In genomic region chr17:76569607-76570279, GRCh38 we compare ENCODE assay signal across 12 cellular contexts. TPM values are rescaled to one million over a fixed set of nuclear protein-coding genes. Genes with fewer than 3 reads are reported as not detected.
DNase-seq lines count a peak whose midpoint lies in the region; ATAC-seq, FAIRE-seq and TF ChIP-seq lines count a peak whose summit lies in the region.
"Had no signal": no experiment of that assay in that cellular context is flagged by ENCODE, and none has a peak within 500 bp of the region (broad histone marks: within the 10 kb centered on the region; RNA-seq: fewer than 3 reads in every experiment).

No MANE protein-coding gene starts in this region.

- peak overlapping the region; percentile 52 for H3K27ac Mint-ChIP-seq in Caco-2 (ENCODE audit: unreplicated experiment)
- no peak overlapping the region for H3K27ac Mint-ChIP-seq in naive thymus-derived CD4-positive, alpha-beta T cell
- no peak overlapping the region for H3K27ac Mint-ChIP-seq in activated CD8-positive, alpha-beta T cell treated with anti-CD3 and anti-CD28 coated beads for 36 hours

- peaks cover 20% of the 10 kb centered on the region for H3K4me1 ChIP-seq in Caco-2
- H3K4me1 ChIP-seq in SJCRH30, result peaks cover 7% of the 10 kb centered on the region
- peaks cover 34% of the 10 kb centered on the region for H3K4me1 ChIP-seq in left ventricle myocardium inferior
- peaks cover 0 to 11% (median 9%) of the 10 kb centered on the region in 3 donors for H3K4me1 ChIP-seq in pancreas
- H3K4me1 ChIP-seq in naive thymus-derived CD4-positive, alpha-beta T cell (ENCODE audit: control insufficient read depth in 2 of 2, insufficient read depth in 2 of 2, low read length in 2 of 2), result no peaks in the 10 kb centered on the region

- ATAC-seq in pancreas (peak; percentile 59 to 84 (median 78)), HG02970 (IDR thresholded peaks at IDR 0.05; ENCODE audit: low FRiP score, unreplicated experiment) (no peak)
- no peak for ATAC-seq in naive thymus-derived CD4-positive, alpha-beta T cell
- no peak for ATAC-seq in activated CD8-positive, alpha-beta T cell treated with anti-CD3 and anti-CD28 coated beads for 36 hours

- H3K27me3 Mint-ChIP-seq in Caco-2 (ENCODE audit: insufficient read depth, unreplicated experiment), result no peaks in the 10 kb centered on the region
- peaks cover 0 to 5% (median 0%) of the 10 kb centered on the region in 5 donors for H3K27me3 Mint-ChIP-seq in naive thymus-derived CD4-positive, alpha-beta T cell
- no peaks in the 10 kb centered on the region for H3K27me3 Mint-ChIP-seq in activated CD8-positive, alpha-beta T cell treated with anti-CD3 and anti-CD28 coated beads for 36 hours

- DNase-seq in Caco-2 (no peak), SJCRH30 (peak; percentile 44 to 64), left ventricle myocardium inferior (peak; percentile 46), pancreas (peak; percentile 62 to 85 (median 73)), LoVo (ENCODE audit: low spot score) (no peak)
- DNase-seq in naive thymus-derived CD4-positive, alpha-beta T cell, result no peak
- DNase-seq in activated CD8-positive, alpha-beta T cell treated with anti-CD3 and anti-CD28 coated beads for 36 hours, result no peak
- DNase-seq: activated CD8-positive, alpha-beta memory T cell treated with anti-CD3 and anti-CD28 coated beads, Interleukin-2, amount 50 U/mL, for 48 hours; NCI-H446 had no signal

- H3K36me3 ChIP-seq in Caco-2 (ENCODE audit: control insufficient read depth, insufficient read depth, low read length) (no peaks in the 10 kb centered on the region), SJCRH30 (peaks cover 20% of the 10 kb centered on the region), left ventricle myocardium inferior (peaks cover 12% of the 10 kb centered on the region), pancreas (peaks cover 1 to 7% (median 4%) of the 10 kb centered on the region in 3 donors)
- H3K36me3 ChIP-seq in naive thymus-derived CD4-positive, alpha-beta T cell (ENCODE audit: control insufficient read depth in 2 of 3, insufficient read depth in 3 of 3, low read length in 3 of 3), result peaks cover 0 to 20% (median 1%) of the 10 kb centered on the region in 3 experiments

- CTCF ChIA-PET in Caco-2 (lab: Charles Lee), result interaction anchor here (0.9 to 1.5 kb wide), 4 partner anchors 13 to 55 kb away, joined by 3 to 6 read pairs (median 4); no protein-coding TSS in a partner anchor
- CTCF ChIA-PET in naive thymus-derived CD4-positive, alpha-beta T cell (lab: Charles Lee), result no interaction called here
- CTCF ChIA-PET in activated CD8-positive, alpha-beta T cell treated with anti-CD3 and anti-CD28 coated beads for 36 hours (lab: Charles Lee), result interaction anchor here (2.2 kb wide), 1 partner anchor 10 kb away, joined by 7 read pairs; no protein-coding TSS in a partner anchor

- peaks cover 15% of the 10 kb centered on the region for H3K4me1 Mint-ChIP-seq in Caco-2 (ENCODE audit: low read depth, unreplicated experiment)
- peaks cover 14 to 32% (median 19%) of the 10 kb centered on the region in 7 donors for H3K4me1 Mint-ChIP-seq in naive thymus-derived CD4-positive, alpha-beta T cell
- H3K4me1 Mint-ChIP-seq in activated CD8-positive, alpha-beta T cell treated with anti-CD3 and anti-CD28 coated beads for 36 hours (ENCODE audit: low read depth), result peaks cover 32% of the 10 kb centered on the region

- H3K36me3 Mint-ChIP-seq in Caco-2 (ENCODE audit: insufficient read depth, unreplicated experiment), result peaks cover 71% of the 10 kb centered on the region
- peaks cover 0 to 16% (median 11%) of the 10 kb centered on the region in 5 donors for H3K36me3 Mint-ChIP-seq in naive thymus-derived CD4-positive, alpha-beta T cell
- H3K36me3 Mint-ChIP-seq in activated CD8-positive, alpha-beta T cell treated with anti-CD3 and anti-CD28 coated beads for 36 hours (ENCODE audit: low read depth), result peaks cover 31% of the 10 kb centered on the region

- H3K9me3 ChIP-seq in Caco-2 (no peaks in the 10 kb centered on the region), SJCRH30 (replicated peaks) (no peaks in the 10 kb centered on the region), left ventricle myocardium inferior (replicated peaks) (no peaks in the 10 kb centered on the region), pancreas (no peaks in the 10 kb centered on the region)
- no peaks in the 10 kb centered on the region for H3K9me3 ChIP-seq in naive thymus-derived CD4-positive, alpha-beta T cell (ENCODE audit: control insufficient read depth in 2 of 3, low read length in 3 of 3)

- H3K9me3 Mint-ChIP-seq in Caco-2 (ENCODE audit: unreplicated experiment), result no peaks in the 10 kb centered on the region
- H3K9me3 Mint-ChIP-seq in naive thymus-derived CD4-positive, alpha-beta T cell, result no peaks in the 10 kb centered on the region
- H3K9me3 Mint-ChIP-seq in activated CD8-positive, alpha-beta T cell treated with anti-CD3 and anti-CD28 coated beads for 36 hours, result peaks cover 1% of the 10 kb centered on the region

- BruUV-seq in Caco-2 (replicated peaks; lab: Mats Ljungman, UMichigan), result no TSS peak

- no peak for FAIRE-seq in pancreas (lab: Jason Lieb, UNC)
- FAIRE-seq: endometrium had no signal

- no peak overlapping the region for H3K4me3 Mint-ChIP-seq in Caco-2 (ENCODE audit: unreplicated experiment)
- no peak overlapping the region for H3K4me3 Mint-ChIP-seq in naive thymus-derived CD4-positive, alpha-beta T cell
- H3K4me3 Mint-ChIP-seq in activated CD8-positive, alpha-beta T cell treated with anti-CD3 and anti-CD28 coated beads for 36 hours, result no peak overlapping the region

- no peaks in the 10 kb centered on the region for H3K27me3 ChIP-seq in Caco-2 (replicated peaks; ENCODE audit: control insufficient read depth, insufficient read depth, low read length)
- H3K27me3 ChIP-seq in SJCRH30, result no peaks in the 10 kb centered on the region
- no peaks in the 10 kb centered on the region for H3K27me3 ChIP-seq in left ventricle myocardium inferior (ENCODE audit: low read depth)
- no peaks in the 10 kb centered on the region for H3K27me3 ChIP-seq in pancreas
- H3K27me3 ChIP-seq in naive thymus-derived CD4-positive, alpha-beta T cell (ENCODE audit: control insufficient read depth in 2 of 2, insufficient read depth in 2 of 2, low read length in 2 of 2), result no peaks in the 10 kb centered on the region

- H3K27ac ChIP-seq in SJCRH30, result 0 out of 2 replicates have a peak overlapping the region, but pooled peaks have one; percentile 1
- peak overlapping the region; percentile 16 for H3K27ac ChIP-seq in left ventricle myocardium inferior (replicated peaks)
- H3K27ac ChIP-seq in pancreas, result peak overlapping the region; percentile 42 to 81 (median 64)
- no peak overlapping the region for H3K27ac ChIP-seq in naive thymus-derived CD4-positive, alpha-beta T cell (ENCODE audit: low read depth, low read length)

- H3K4me3 ChIP-seq in Caco-2 (ENCODE audit: low read depth, low read length) (no peak overlapping the region), SJCRH30 (no peak overlapping the region), left ventricle myocardium inferior (no peak overlapping the region), pancreas (no peak overlapping the region)
- no peak overlapping the region for H3K4me3 ChIP-seq in naive thymus-derived CD4-positive, alpha-beta T cell (ENCODE audit: low read length)

- intact Hi-C loops in Caco-2 (cut with micrococcal nuclease; ENCODE audit: unreplicated experiment), result no loop called here
- intact Hi-C loops in left ventricle myocardium inferior (cut with micrococcal nuclease), result no loop called here
- intact Hi-C loops in pancreas (cut with DNase I), result no loop called here
- intact Hi-C loops in naive thymus-derived CD4-positive, alpha-beta T cell (cut with micrococcal nuclease), result no loop called here
- intact Hi-C loops in activated CD8-positive, alpha-beta T cell treated with anti-CD3 and anti-CD28 coated beads for 36 hours (cut with micrococcal nuclease), result no loop called here

- WGBS in pancreas, 2 donors, result 49 to 53% methylated on average over 18 of the region's 18 CpGs

- POLR2A ChIA-PET in Caco-2 (lab: Charles Lee), result no interaction called here
- POLR2A ChIA-PET in naive thymus-derived CD4-positive, alpha-beta T cell (lab: Charles Lee), result interaction anchor here (0.6 to 2.4 kb wide), 2 partner anchors 12 to 1059 kb away, joined by 5 to 6 read pairs; no protein-coding TSS in a partner anchor
- POLR2A ChIA-PET in activated CD8-positive, alpha-beta T cell treated with anti-CD3 and anti-CD28 coated beads for 36 hours (lab: Charles Lee), result interaction anchor here (0.9 to 4.2 kb wide), 2 partner anchors 8 to 12 kb away, joined by 3 to 37 read pairs; no protein-coding TSS in a partner anchor

- TF ChIP-seq CTCF in Caco-2 (IDR thresholded peaks at IDR 0.05; ENCODE audit: insufficient read depth in 1 of 2, low read depth in 1 of 2, low read length in 1 of 2, severe bottlenecking in 1 of 2, unreplicated experiment in 1 of 2) (no peak), left ventricle myocardium inferior (IDR thresholded peaks at IDR 0.05; ENCODE audit: borderline replicate concordance) (no peak), pancreas (IDR thresholded peaks at IDR 0.05) (no peak)
- no peak for TF ChIP-seq CTCF in activated CD8-positive, alpha-beta T cell treated with anti-CD3 and anti-CD28 coated beads for 36 hours (IDR thresholded peaks at IDR 0.05)

RNA-seq across cellular contexts. Expression of gene ST6GALNAC2, which starts 15.9 kb away (rescaled TPM):
- total RNA-seq in Caco-2 (2022) (0.77 and 2.5 TPM in 2 replicates), left ventricle myocardium inferior (4.3 TPM), pancreas (10 to 100 TPM in 1 of 6 donors, 1 to 10 TPM in 5; 5.0 to 11.4 (median 5.9) TPM)
- total RNA-seq in SJCRH30 (2014; rRNA removed; shearing (Covaris generic)), result 0.20 TPM in 1 of 2 replicates, not detected in the other
- polyA plus RNA-seq in pancreas, result 10 to 100 TPM in 1 of 2 donors, 1 to 10 TPM in 1; 8.1 to 15.0 TPM
- total RNA-seq in naive thymus-derived CD4-positive, alpha-beta T cell, result 1 to 10 TPM in 1 of 5 experiments, under 1 TPM in 2, not detected in 2; 0.48 to 7.5 (median 0.58) TPM
- not detected for polyA plus RNA-seq in naive thymus-derived CD4-positive, alpha-beta T cell
- not detected for total RNA-seq in activated CD8-positive, alpha-beta T cell treated with anti-CD3 and anti-CD28 coated beads for 36 hours

RNA-seq across cellular contexts. Expression of gene PRCD, which starts 29.9 kb away (rescaled TPM):
- not detected in 2 replicates for total RNA-seq in Caco-2 (2022)
- 2.1 and 3.4 TPM in 2 replicates for total RNA-seq in SJCRH30 (2014; rRNA removed; shearing (Covaris generic))
- total RNA-seq in left ventricle myocardium inferior, result 3.9 TPM
- total RNA-seq in pancreas, result 1 to 10 TPM in 2 of 6 donors, under 1 TPM in 4; 0.55 to 3.0 (median 0.84) TPM
- 1 to 10 TPM; 5.2 to 7.3 TPM for polyA plus RNA-seq in pancreas
- total RNA-seq in naive thymus-derived CD4-positive, alpha-beta T cell, result not detected
- 1 to 10 TPM in 1 of 2 donors, not detected in 1; 1.3 TPM for polyA plus RNA-seq in naive thymus-derived CD4-positive, alpha-beta T cell
- total RNA-seq in activated CD8-positive, alpha-beta T cell treated with anti-CD3 and anti-CD28 coated beads for 36 hours, result not detected
- total RNA-seq: myocyte had no signal

RNA-seq across cellular contexts. Expression of gene CYGB, which starts 32.2 kb away (rescaled TPM):
- 0.32 and 1.0 TPM in 2 replicates for total RNA-seq in Caco-2 (2022)
- total RNA-seq in SJCRH30 (2014; rRNA removed; shearing (Covaris generic)), result not detected in 2 replicates
- total RNA-seq in left ventricle myocardium inferior, result 24.1 TPM
- 10 to 100 TPM in 1 of 6 donors, 1 to 10 TPM in 5; 2.6 to 15.7 (median 6.5) TPM for total RNA-seq in pancreas
- polyA plus RNA-seq in pancreas, result 10 to 100 TPM in 1 of 2 donors, 1 to 10 TPM in 1; 9.8 to 10.3 TPM
- not detected for total RNA-seq in naive thymus-derived CD4-positive, alpha-beta T cell
- under 1 TPM; 0.33 to 0.35 TPM for polyA plus RNA-seq in naive thymus-derived CD4-positive, alpha-beta T cell
- total RNA-seq in activated CD8-positive, alpha-beta T cell treated with anti-CD3 and anti-CD28 coated beads for 36 hours, result under 1 TPM in 1 of 2 experiments, not detected in 1; 0.23 TPM

Comparison
In these comparisons a context has a peak if more than half of its experiments do, and no peak if none do; other contexts are left out.
1. DNase-seq: peak in SJCRH30 (2 of 2), left ventricle myocardium inferior (single experiment) and pancreas (6 of 6); none in Caco-2 (0 of 2), naive thymus-derived CD4-positive, alpha-beta T cell (0 of 9), LoVo (single experiment) and activated CD8-positive, alpha-beta T cell treated with anti-CD3 and anti-CD28 coated beads for 36 hours (single experiment).
2. ATAC-seq: peak in pancreas (4 of 4); none in naive thymus-derived CD4-positive, alpha-beta T cell (single experiment), activated CD8-positive, alpha-beta T cell treated with anti-CD3 and anti-CD28 coated beads for 36 hours (single experiment) and HG02970 (single experiment).